Comparison of ENCODE assay signal across 26 cellular contexts in genomic region chr5:129245489-129245888, GRCh38.
DNase-seq lines count a peak whose midpoint lies in the region; TF ChIP-seq lines count a peak whose summit lies in the region.
"Had no signal": no experiment of that assay in that cellular context is flagged by ENCODE, and none has a peak within 500 bp of the region (broad histone marks: within the 10 kb centered on the region; RNA-seq: fewer than 3 reads in every experiment).

No MANE protein-coding gene starts in this region.

- no TSS peak for BruUV-seq in Caco-2 (replicated peaks; lab: Mats Ljungman, UMichigan)
- BruUV-seq in MCF 10A (replicated peaks; lab: Mats Ljungman, UMichigan) = no TSS peak

- peak overlapping the region in 3 of 59 donors; percentile 2 to 22 (median 16) for H3K4me3 ChIP-seq in dorsolateral prefrontal cortex
- H3K4me3 ChIP-seq in left ventricle myocardium inferior = no peak overlapping the region
- H3K4me3 ChIP-seq in esophagus squamous epithelium = no peak overlapping the region
- no peak overlapping the region for H3K4me3 ChIP-seq in Caco-2 (ENCODE audit: low read depth, low read length)
- H3K4me3 ChIP-seq: A549; BLaER1 treated with 17β-estradiol and CSF1 and Interleukin-3, amounts not matched to agents 10 nM and 100 nM; psoas muscle; SK-N-MC; smooth muscle cell had no signal

- no peak for TF ChIP-seq POLR2A in esophagus squamous epithelium (IDR thresholded peaks at IDR 0.05)

- POLR2A ChIA-PET in Caco-2 (lab: Charles Lee) (no interaction called here), MCF 10A (lab: Yijun Ruan, JAX) (no interaction called here)

- H3K27me3 ChIP-seq in dorsolateral prefrontal cortex (no peaks in the 10 kb centered on the region), left ventricle myocardium inferior (ENCODE audit: low read depth) (no peaks in the 10 kb centered on the region), esophagus squamous epithelium (no peaks in the 10 kb centered on the region), Caco-2 (replicated peaks; ENCODE audit: control insufficient read depth, insufficient read depth, low read length) (no peaks in the 10 kb centered on the region)
- H3K27me3 ChIP-seq: BLaER1 treated with 17β-estradiol and CSF1 and Interleukin-3, amounts not matched to agents 10 nM and 100 nM had no signal

- CTCF ChIA-PET in Caco-2 (lab: Charles Lee) (no interaction called here), MCF 10A (lab: Yijun Ruan, JAX) (no interaction called here)

- H3K27me3 Mint-ChIP-seq in Caco-2 (ENCODE audit: insufficient read depth, unreplicated experiment) = peaks cover 4% of the 10 kb centered on the region
- H3K27me3 Mint-ChIP-seq in MCF 10A (ENCODE audit: insufficient read depth, unreplicated experiment) = peaks cover 56% of the 10 kb centered on the region
- H3K27me3 Mint-ChIP-seq: stimulated activated naive B cell treated with anti-CD40 and anti-IgM and Interleukin-4, amounts not matched to agents 10 μg/mL and 1 μg/mL and 100 μg/mL, for 72 hours; type B pancreatic cell had no signal

- no peaks in the 10 kb centered on the region for H3K9me3 ChIP-seq in left ventricle myocardium inferior (replicated peaks)
- no peaks in the 10 kb centered on the region for H3K9me3 ChIP-seq in esophagus squamous epithelium
- no peaks in the 10 kb centered on the region for H3K9me3 ChIP-seq in Caco-2
- H3K9me3 ChIP-seq: A549; BLaER1 treated with 17β-estradiol and CSF1 and Interleukin-3, amounts not matched to agents 10 nM and 100 nM; psoas muscle had no signal

- H3K27ac ChIP-seq in dorsolateral prefrontal cortex (peak overlapping the region; percentile 60 to 97 (median 91)), left ventricle myocardium inferior (replicated peaks) (peak overlapping the region; percentile 62), esophagus squamous epithelium (peak overlapping the region in 1 of 4 donors; percentile 23)
- H3K27ac ChIP-seq: A549; BLaER1 treated with 17β-estradiol and CSF1 and Interleukin-3, amounts not matched to agents 10 nM and 100 nM; psoas muscle; SK-N-MC; VCaP had no signal

- in situ Hi-C loops in G401 (cut with HindIII; ENCODE audit: low sequenced_read_pairs) = no loop called here

- DNase-seq in G401 (ENCODE audit: low spot score) (peak; percentile 1), dorsolateral prefrontal cortex (no peak), left ventricle myocardium inferior (no peak), pons (ENCODE audit: low spot score) (peak; percentile 98), esophagus squamous epithelium (lab: John Stamatoyannopoulos, UW) (no peak), RKO (ENCODE audit: low spot score) (no peak), Caco-2 (no peak), MCF 10A (ENCODE audit: unreplicated experiment) (no peak)
- DNase-seq: activated CD4-positive, alpha-beta T cell treated with anti-CD3 and anti-CD28 coated beads, Interleukin-2, amount 50 U/mL, for 1 hour; activated naive CD4-positive, alpha-beta T cell treated with anti-CD3 and anti-CD28 coated beads, Interleukin-2, amount 50 U/mL, for 16 hours; effector CD8-positive, alpha-beta T cell; erythroblast; IMR-90; NCI-H1417; NCI-H446 treated with DMSO at 0.1 percent for 48 hours; psoas muscle; stimulated activated CD4-positive, alpha-beta T cell treated with anti-CD3 and anti-CD28 coated beads, Interleukin-2, amount 100 ng/mL, for 48 hours; stimulated activated naive B cell treated with anti-CD40 and anti-IgM and Interleukin-4, amounts not matched to agents 10 μg/mL and 1 μg/mL and 100 μg/mL, for 72 hours had no signal

- H3K4me3 Mint-ChIP-seq in Caco-2 (ENCODE audit: unreplicated experiment) (no peak overlapping the region), MCF 10A (ENCODE audit: unreplicated experiment) (no peak overlapping the region)
- H3K4me3 Mint-ChIP-seq: activated T-helper 1 cell treated with anti-CD3 and anti-CD28 coated beads, Interleukin-12 subunit alpha, Interleukin-12 subunit beta, Interleukin-2, Interleukin-4 antibody, amounts not matched to agents 30 ng/mL and 10 ng/mL and 1 ng/mL, durations not matched to agents 14 hours and 24 hours and 36 hours; stimulated activated naive B cell treated with anti-CD40 and anti-IgM and Interleukin-4, amounts not matched to agents 10 μg/mL and 1 μg/mL and 100 μg/mL, for 72 hours; T-helper 2 cell treated with Interferon-gamma antibody and Interleukin-4, amounts not matched to agents 5 μg/mL and 100 μg/mL, for 36 hours; type B pancreatic cell had no signal

- H3K36me3 ChIP-seq in left ventricle myocardium inferior = no peaks in the 10 kb centered on the region
- H3K36me3 ChIP-seq in esophagus squamous epithelium = no peaks in the 10 kb centered on the region
- no peaks in the 10 kb centered on the region for H3K36me3 ChIP-seq in Caco-2 (ENCODE audit: control insufficient read depth, insufficient read depth, low read length)
- H3K36me3 ChIP-seq: BLaER1 treated with 17β-estradiol and CSF1 and Interleukin-3, amounts not matched to agents 10 nM and 100 nM had no signal

- H3K4me1 Mint-ChIP-seq in Caco-2 (ENCODE audit: low read depth, unreplicated experiment) (no peaks in the 10 kb centered on the region), MCF 10A (ENCODE audit: insufficient read depth, unreplicated experiment) (no peaks in the 10 kb centered on the region)
- H3K4me1 Mint-ChIP-seq: stimulated activated naive B cell treated with anti-CD40 and anti-IgM and Interleukin-4, amounts not matched to agents 10 μg/mL and 1 μg/mL and 100 μg/mL, for 72 hours had no signal

- TF ChIP-seq CTCF in dorsolateral prefrontal cortex (IDR thresholded peaks at IDR 0.05 in 54 of 56, conservative IDR thresholded peaks at IDR 0.05 in 2 of 56; ENCODE audit: low read depth in 1 of 56, partially characterized antibody in 56 of 56) = peak in 8 of 56 donors; percentile 6 to 30 (median 21)
- no peak for TF ChIP-seq CTCF in left ventricle myocardium inferior (IDR thresholded peaks at IDR 0.05; ENCODE audit: borderline replicate concordance)
- no peak for TF ChIP-seq CTCF in esophagus squamous epithelium (IDR thresholded peaks at IDR 0.05)
- TF ChIP-seq CTCF in Caco-2 (IDR thresholded peaks at IDR 0.05; ENCODE audit: insufficient read depth in 1 of 2, low read depth in 1 of 2, low read length in 1 of 2, severe bottlenecking in 1 of 2, unreplicated experiment in 1 of 2) = no peak
- no peak for TF ChIP-seq CTCF in MCF 10A (IDR thresholded peaks at IDR 0.05; ENCODE audit: unreplicated experiment)

- H3K9me3 Mint-ChIP-seq in Caco-2 (ENCODE audit: unreplicated experiment) (no peaks in the 10 kb centered on the region), MCF 10A (ENCODE audit: unreplicated experiment) (no peaks in the 10 kb centered on the region)
- H3K9me3 Mint-ChIP-seq: activated T-helper 1 cell treated with anti-CD3 and anti-CD28 coated beads, Interleukin-12 subunit alpha, Interleukin-12 subunit beta, Interleukin-2, Interleukin-4 antibody, amounts not matched to agents 30 ng/mL and 10 ng/mL and 1 ng/mL, durations not matched to agents 14 hours and 24 hours and 36 hours; T-helper 2 cell treated with Interferon-gamma antibody and Interleukin-4, amounts not matched to agents 5 μg/mL and 100 μg/mL, for 36 hours; type B pancreatic cell had no signal

- H3K27ac Mint-ChIP-seq in Caco-2 (ENCODE audit: unreplicated experiment) (no peak overlapping the region), MCF 10A (ENCODE audit: low read depth, unreplicated experiment) (no peak overlapping the region)
- H3K27ac Mint-ChIP-seq: activated T-helper 1 cell treated with anti-CD3 and anti-CD28 coated beads, Interleukin-12 subunit alpha, Interleukin-12 subunit beta, Interleukin-2, Interleukin-4 antibody, amounts not matched to agents 30 ng/mL and 10 ng/mL and 1 ng/mL, durations not matched to agents 14 hours and 24 hours and 36 hours; stimulated activated naive B cell treated with anti-CD40 and anti-IgM and Interleukin-4, amounts not matched to agents 10 μg/mL and 1 μg/mL and 100 μg/mL, for 72 hours; T-helper 2 cell treated with Interferon-gamma antibody and Interleukin-4, amounts not matched to agents 5 μg/mL and 100 μg/mL, for 36 hours; type B pancreatic cell had no signal

- no peaks in the 10 kb centered on the region for H3K36me3 Mint-ChIP-seq in Caco-2 (ENCODE audit: insufficient read depth, unreplicated experiment)
- no peaks in the 10 kb centered on the region for H3K36me3 Mint-ChIP-seq in MCF 10A (ENCODE audit: insufficient read depth, unreplicated experiment)
- H3K36me3 Mint-ChIP-seq: stimulated activated naive B cell treated with anti-CD40 and anti-IgM and Interleukin-4, amounts not matched to agents 10 μg/mL and 1 μg/mL and 100 μg/mL, for 72 hours; type B pancreatic cell had no signal

- H3K4me1 ChIP-seq in left ventricle myocardium inferior = peaks cover 7% of the 10 kb centered on the region
- H3K4me1 ChIP-seq in esophagus squamous epithelium = no peaks in the 10 kb centered on the region
- no peaks in the 10 kb centered on the region for H3K4me1 ChIP-seq in Caco-2
- H3K4me1 ChIP-seq: A549; BLaER1 treated with 17β-estradiol and CSF1 and Interleukin-3, amounts not matched to agents 10 nM and 100 nM; psoas muscle had no signal

- intact Hi-C loops in dorsolateral prefrontal cortex (cut with DNase I) = loop anchor here in 1 of 2 donors (5.0 kb wide), 1 partner anchor 73 kb away; no protein-coding TSS in a partner anchor
- intact Hi-C loops in left ventricle myocardium inferior (cut with micrococcal nuclease) = no loop called here
- intact Hi-C loops in esophagus squamous epithelium (cut with DNase I) = no loop called here
- intact Hi-C loops in Caco-2 (cut with micrococcal nuclease; ENCODE audit: unreplicated experiment) = no loop called here
- intact Hi-C loops in MCF 10A (cut with micrococcal nuclease) = no loop called here

Comparison
In these comparisons a context has a peak if more than half of its experiments do, and no peak if none do; other contexts are left out.
1. DNase-seq: peak in G401 (single experiment) and pons (single experiment); none in dorsolateral prefrontal cortex (0 of 10), left ventricle myocardium inferior (single experiment), esophagus squamous epithelium (single experiment), RKO (single experiment), Caco-2 (0 of 2) and MCF 10A (single experiment).